ENCODE assay signal across 2 cellular contexts in the genomic region with DNA sequence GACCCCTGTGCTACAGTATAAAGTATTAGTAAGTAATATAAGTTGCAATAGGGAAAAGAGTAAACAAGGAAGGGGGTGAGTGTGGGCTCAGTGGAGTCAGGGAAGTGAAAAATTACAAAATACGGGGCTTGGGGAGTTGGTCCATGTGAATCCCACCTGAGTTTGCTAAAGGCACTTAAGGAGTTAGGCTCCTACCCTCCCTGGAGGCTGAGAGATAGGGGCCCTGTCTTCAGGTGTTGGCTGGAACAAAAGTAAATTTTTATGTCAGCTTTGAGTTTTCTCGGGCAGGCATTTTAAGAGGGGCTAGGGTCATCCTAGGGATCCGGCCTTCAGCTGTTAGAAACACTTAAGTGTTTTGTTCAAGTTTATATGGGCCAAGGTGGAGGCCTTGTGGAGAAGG.
TF ChIP-seq lines count a peak whose summit lies in the region.

No MANE protein-coding gene starts in this region.

TF ChIP-seq in HepG2, 621 proteins besides CTCF, POLR2A, EP300 and RAD21:
- no peak for TF ChIP-seq ZNF660 (CRISPR knock-in tag; IDR thresholded peaks at IDR 0.05; ENCODE audit: borderline replicate concordance, low read depth)
- TF ChIP-seq NR2F2 (IDR thresholded peaks at IDR 0.05; ENCODE audit: borderline replicate concordance, low read depth), result 0 out of 2 replicates have a peak, but pooled peaks have one; percentile 19

TF ChIP-seq in K562, 482 proteins besides CTCF, POLR2A, EP300 and RAD21:
- TF ChIP-seq NRF1 (conservative IDR thresholded peaks at IDR 0.05 in 1 of 2, IDR thresholded peaks at IDR 0.05 in 1 of 2) (no peak), FOXJ2 (tag; IDR thresholded peaks at IDR 0.05) (no peak), SMARCA4 (IDR thresholded peaks at IDR 0.05) (no peak), CBFA2T3 (IDR thresholded peaks at IDR 0.05) (no peak), SMARCE1 (IDR thresholded peaks at IDR 0.05) (no peak), GATAD2B (IDR thresholded peaks at IDR 0.05; ENCODE audit: borderline replicate concordance) (no peak), DIDO1 (tag; IDR thresholded peaks at IDR 0.05; ENCODE audit: low read depth) (no peak), RBM14 (IDR thresholded peaks at IDR 0.05; ENCODE audit: borderline replicate concordance, insufficient read depth, low read depth, low read length) (no peak), MAFK (IDR thresholded peaks at IDR 0.05; ENCODE audit: low read length) (no peak), KLF16 (IDR thresholded peaks at IDR 0.05) (no peak), DMBX1 (CRISPR knock-in tag; IDR thresholded peaks at IDR 0.05; ENCODE audit: borderline replicate concordance) (no peak), ILK (tag; IDR thresholded peaks at IDR 0.05; ENCODE audit: borderline replicate concordance, low read depth) (no peak)
- TF ChIP-seq, protein P1, sequence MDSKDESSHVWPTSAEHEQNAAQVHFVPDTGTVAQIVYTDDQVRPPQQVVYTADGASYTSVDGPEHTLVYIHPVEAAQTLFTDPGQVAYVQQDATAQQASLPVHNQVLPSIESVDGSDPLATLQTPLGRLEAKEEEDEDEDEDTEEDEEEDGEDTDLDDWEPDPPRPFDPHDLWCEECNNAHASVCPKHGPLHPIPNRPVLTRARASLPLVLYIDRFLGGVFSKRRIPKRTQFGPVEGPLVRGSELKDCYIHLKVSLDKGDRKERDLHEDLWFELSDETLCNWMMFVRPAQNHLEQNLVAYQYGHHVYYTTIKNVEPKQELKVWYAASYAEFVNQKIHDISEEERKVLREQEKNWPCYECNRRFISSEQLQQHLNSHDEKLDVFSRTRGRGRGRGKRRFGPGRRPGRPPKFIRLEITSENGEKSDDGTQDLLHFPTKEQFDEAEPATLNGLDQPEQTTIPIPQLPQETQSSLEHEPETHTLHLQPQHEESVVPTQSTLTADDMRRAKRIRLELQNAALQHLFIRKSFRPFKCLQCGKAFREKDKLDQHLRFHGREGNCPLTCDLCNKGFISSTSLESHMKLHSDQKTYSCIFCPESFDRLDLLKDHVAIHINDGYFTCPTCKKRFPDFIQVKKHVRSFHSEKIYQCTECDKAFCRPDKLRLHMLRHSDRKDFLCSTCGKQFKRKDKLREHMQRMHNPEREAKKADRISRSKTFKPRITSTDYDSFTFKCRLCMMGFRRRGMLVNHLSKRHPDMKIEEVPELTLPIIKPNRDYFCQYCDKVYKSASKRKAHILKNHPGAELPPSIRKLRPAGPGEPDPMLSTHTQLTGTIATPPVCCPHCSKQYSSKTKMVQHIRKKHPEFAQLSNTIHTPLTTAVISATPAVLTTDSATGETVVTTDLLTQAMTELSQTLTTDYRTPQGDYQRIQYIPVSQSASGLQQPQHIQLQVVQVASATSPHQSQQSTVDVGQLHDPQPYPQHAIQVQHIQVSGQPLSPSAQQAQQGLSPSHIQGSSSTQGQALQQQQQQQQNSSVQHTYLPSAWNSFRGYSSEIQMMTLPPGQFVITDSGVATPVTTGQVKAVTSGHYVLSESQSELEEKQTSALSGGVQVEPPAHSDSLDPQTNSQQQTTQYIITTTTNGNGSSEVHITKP (IDR thresholded peaks at IDR 0.05; ENCODE audit: partially characterized antibody), result no peak
- TF ChIP-seq, protein P2, sequence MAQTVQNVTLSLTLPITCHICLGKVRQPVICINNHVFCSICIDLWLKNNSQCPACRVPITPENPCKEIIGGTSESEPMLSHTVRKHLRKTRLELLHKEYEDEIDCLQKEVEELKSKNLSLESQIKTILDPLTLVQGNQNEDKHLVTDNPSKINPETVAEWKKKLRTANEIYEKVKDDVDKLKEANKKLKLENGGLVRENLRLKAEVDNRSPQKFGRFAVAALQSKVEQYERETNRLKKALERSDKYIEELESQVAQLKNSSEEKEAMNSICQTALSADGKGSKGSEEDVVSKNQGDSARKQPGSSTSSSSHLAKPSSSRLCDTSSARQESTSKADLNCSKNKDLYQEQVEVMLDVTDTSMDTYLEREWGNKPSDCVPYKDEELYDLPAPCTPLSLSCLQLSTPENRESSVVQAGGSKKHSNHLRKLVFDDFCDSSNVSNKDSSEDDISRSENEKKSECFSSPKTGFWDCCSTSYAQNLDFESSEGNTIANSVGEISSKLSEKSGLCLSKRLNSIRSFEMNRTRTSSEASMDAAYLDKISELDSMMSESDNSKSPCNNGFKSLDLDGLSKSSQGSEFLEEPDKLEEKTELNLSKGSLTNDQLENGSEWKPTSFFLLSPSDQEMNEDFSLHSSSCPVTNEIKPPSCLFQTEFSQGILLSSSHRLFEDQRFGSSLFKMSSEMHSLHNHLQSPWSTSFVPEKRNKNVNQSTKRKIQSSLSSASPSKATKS (CRISPR knock-in tag; IDR thresholded peaks at IDR 0.05), result no peak
